29 cellular contexts compared by ENCODE assay signal in genomic region chr20:45318386-45318939, GRCh38. TPM values are rescaled to one million over a fixed set of nuclear protein-coding genes. Genes with fewer than 3 reads are reported as not detected.
DNase-seq lines count a peak whose midpoint lies in the region; ATAC-seq lines count a peak whose summit lies in the region.
"Had no signal": no experiment of that assay in that cellular context is flagged by ENCODE, and none has a peak within 500 bp of the region (broad histone marks: within the 10 kb centered on the region; RNA-seq: fewer than 3 reads in every experiment).

No MANE protein-coding gene starts in this region.

- H4K91ac ChIP-seq in trophoblast cell (ENCODE audit: low read depth, low read length) = no peak overlapping the region

- H3K4me3 ChIP-seq in trophoblast cell (ENCODE audit: low read depth, low read length) = no peak overlapping the region
- H3K4me3 ChIP-seq: gastroesophageal sphincter, GM12878, left lung, smooth muscle cell had no signal

- no peak overlapping the region for H2BK5ac ChIP-seq in trophoblast cell (ENCODE audit: low read depth, low read length, poor library complexity)

- no peaks in the 10 kb centered on the region for H3K79me1 ChIP-seq in trophoblast cell (ENCODE audit: low read length)

- no peak overlapping the region for H3K18ac ChIP-seq in trophoblast cell (ENCODE audit: low read length)

- no peaks in the 10 kb centered on the region for H3K36me3 ChIP-seq in KOPT-K1 (ENCODE audit: insufficient read depth, low read length)
- no peaks in the 10 kb centered on the region for H3K36me3 ChIP-seq in trophoblast cell (ENCODE audit: control insufficient read depth in 1 of 2, insufficient read depth in 2 of 2, low read length in 2 of 2)
- H3K36me3 ChIP-seq: gastroesophageal sphincter, left lung had no signal

- H3K36me3 Mint-ChIP-seq in activated T-cell treated with anti-CD3 and anti-CD28 coated beads, Interleukin-2, amount 50 U/mL, for 72 hours (ENCODE audit: insufficient read depth in 2 of 2) = no peaks in the 10 kb centered on the region
- H3K36me3 Mint-ChIP-seq in activated T-helper 1 cell treated with anti-CD3 and anti-CD28 coated beads, Interleukin-12 subunit alpha, Interleukin-12 subunit beta, Interleukin-2, Interleukin-4 antibody, amounts not matched to agents 30 ng/mL and 10 ng/mL and 1 ng/mL, durations not matched to agents 14 hours and 24 hours and 36 hours (ENCODE audit: low read depth) = peaks cover 3% of the 10 kb centered on the region
- H3K36me3 Mint-ChIP-seq: CD14-positive monocyte, naive B cell had no signal

- H2AFZ ChIP-seq in trophoblast cell (ENCODE audit: insufficient read depth, low read length, poor library complexity) = no peak overlapping the region

- no peak overlapping the region for H4K8ac ChIP-seq in trophoblast cell (ENCODE audit: low read depth, low read length)

- peak overlapping the region; percentile 26 for H3K27ac ChIP-seq in KOPT-K1 (ENCODE audit: low read depth, low read length, poor library complexity, severe bottlenecking)
- no peak overlapping the region for H3K27ac ChIP-seq in trophoblast cell (ENCODE audit: low read depth, low read length)
- H3K27ac ChIP-seq: gastroesophageal sphincter, left lung had no signal

- H3K9me3 ChIP-seq in KOPT-K1 (ENCODE audit: insufficient read depth, low read length, poor library complexity, severe bottlenecking) = no peaks in the 10 kb centered on the region
- H3K9me3 ChIP-seq in trophoblast cell (ENCODE audit: insufficient read depth, low read depth, low read length) = no peaks in the 10 kb centered on the region
- H3K9me3 ChIP-seq: gastroesophageal sphincter, left lung had no signal

- H3K9me3 Mint-ChIP-seq in activated T-cell treated with anti-CD3 and anti-CD28 coated beads, Interleukin-2, amount 50 U/mL, for 72 hours = no peaks in the 10 kb centered on the region
- no peaks in the 10 kb centered on the region for H3K9me3 Mint-ChIP-seq in activated T-helper 1 cell treated with anti-CD3 and anti-CD28 coated beads, Interleukin-12 subunit alpha, Interleukin-12 subunit beta, Interleukin-2, Interleukin-4 antibody, amounts not matched to agents 30 ng/mL and 10 ng/mL and 1 ng/mL, durations not matched to agents 14 hours and 24 hours and 36 hours
- H3K9me3 Mint-ChIP-seq: dendritic cell treated with granulocyte-macrophage colony-stimulating factor and Interleukin-4, amounts not matched to agents 40 ng/mL and 50 ng/mL, for 4 days had no signal

- no peaks in the 10 kb centered on the region for H3K79me2 ChIP-seq in trophoblast cell (ENCODE audit: control insufficient read depth, insufficient read depth, low read length, poor library complexity)

- H3K9ac ChIP-seq in trophoblast cell (ENCODE audit: low read length) = peak overlapping the region; percentile 20

- peaks cover 42% of the 10 kb centered on the region for H3K4me1 Mint-ChIP-seq in activated T-cell treated with anti-CD3 and anti-CD28 coated beads, Interleukin-2, amount 50 U/mL, for 72 hours (ENCODE audit: low read depth)
- H3K4me1 Mint-ChIP-seq in activated T-helper 1 cell treated with anti-CD3 and anti-CD28 coated beads, Interleukin-12 subunit alpha, Interleukin-12 subunit beta, Interleukin-2, Interleukin-4 antibody, amounts not matched to agents 30 ng/mL and 10 ng/mL and 1 ng/mL, durations not matched to agents 14 hours and 24 hours and 36 hours (ENCODE audit: low read depth) = peaks cover 61% of the 10 kb centered on the region

- no peak overlapping the region for H2BK12ac ChIP-seq in trophoblast cell (ENCODE audit: low read length)

- H3K27ac Mint-ChIP-seq in activated T-cell treated with anti-CD3 and anti-CD28 coated beads, Interleukin-2, amount 50 U/mL, for 72 hours = peak overlapping the region; percentile 88
- peak overlapping the region; percentile 93 for H3K27ac Mint-ChIP-seq in activated T-helper 1 cell treated with anti-CD3 and anti-CD28 coated beads, Interleukin-12 subunit alpha, Interleukin-12 subunit beta, Interleukin-2, Interleukin-4 antibody, amounts not matched to agents 30 ng/mL and 10 ng/mL and 1 ng/mL, durations not matched to agents 14 hours and 24 hours and 36 hours
- H3K27ac Mint-ChIP-seq: dendritic cell treated with granulocyte-macrophage colony-stimulating factor and Interleukin-4, amounts not matched to agents 40 ng/mL and 50 ng/mL, for 4 days had no signal

- H3K4me3 Mint-ChIP-seq in activated T-cell treated with anti-CD3 and anti-CD28 coated beads, Interleukin-2, amount 50 U/mL, for 72 hours = peak overlapping the region; percentile 82 to 84
- H3K4me3 Mint-ChIP-seq in activated T-helper 1 cell treated with anti-CD3 and anti-CD28 coated beads, Interleukin-12 subunit alpha, Interleukin-12 subunit beta, Interleukin-2, Interleukin-4 antibody, amounts not matched to agents 30 ng/mL and 10 ng/mL and 1 ng/mL, durations not matched to agents 14 hours and 24 hours and 36 hours = peak overlapping the region; percentile 57
- H3K4me3 Mint-ChIP-seq: dendritic cell treated with granulocyte-macrophage colony-stimulating factor and Interleukin-4, amounts not matched to agents 40 ng/mL and 50 ng/mL, for 4 days had no signal

- peak; percentile 28 to 34 for DNase-seq in activated T-cell treated with anti-CD3 and anti-CD28 coated beads, Interleukin-2, amount 50 U/mL, for 72 hours
- DNase-seq in activated T-cell treated with anti-CD3 and anti-CD28 coated beads for 4 hours = no peak
- DNase-seq in activated T-helper 1 cell treated with anti-CD3 and anti-CD28 coated beads, Interleukin-12 subunit alpha, Interleukin-12 subunit beta, Interleukin-2, Interleukin-4 antibody, amounts not matched to agents 30 ng/mL and 10 ng/mL and 1 ng/mL, durations not matched to agents 14 hours and 24 hours and 36 hours (ENCODE audit: low spot score) = no peak
- DNase-seq in trophoblast cell = no peak
- no peak for DNase-seq in amygdala (lab: John Stamatoyannopoulos, UW)
- no peak for DNase-seq in NCI-H2227 treated with DMSO at 0.1 percent for 48 hours (lab: John Stamatoyannopoulos, UW)
- DNase-seq: ACHN; activated CD8-positive, alpha-beta memory T cell treated with anti-CD3 and anti-CD28 coated beads, Interleukin-2, amount 50 U/mL, for 4 hours; activated gamma-delta T cell treated with Interleukin-2 at 50 U/mL for 16 hours; Calu3; central memory CD4-positive, alpha-beta T cell; left lung; naive B cell; NCI-H1092 treated with DMSO at 0.1 percent for 48 hours; NCI-H1930; NCI-H69; stimulated activated naive CD4-positive, alpha-beta T cell had no signal

- peaks cover 38% of the 10 kb centered on the region for H3K27me3 Mint-ChIP-seq in activated T-cell treated with anti-CD3 and anti-CD28 coated beads, Interleukin-2, amount 50 U/mL, for 72 hours (ENCODE audit: low read depth)
- H3K27me3 Mint-ChIP-seq in activated T-helper 1 cell treated with anti-CD3 and anti-CD28 coated beads, Interleukin-12 subunit alpha, Interleukin-12 subunit beta, Interleukin-2, Interleukin-4 antibody, amounts not matched to agents 30 ng/mL and 10 ng/mL and 1 ng/mL, durations not matched to agents 14 hours and 24 hours and 36 hours (ENCODE audit: insufficient read depth) = peaks cover 3% of the 10 kb centered on the region

- H3K4me2 ChIP-seq in trophoblast cell (ENCODE audit: low read length) = no peak overlapping the region
- H3K4me2 ChIP-seq: smooth muscle cell had no signal

- no peak overlapping the region for H3K23ac ChIP-seq in trophoblast cell (ENCODE audit: low read length)

- H3K4ac ChIP-seq in trophoblast cell (ENCODE audit: low read depth, low read length) = no peak overlapping the region

- peak overlapping the region; percentile 14 for H2AK5ac ChIP-seq in trophoblast cell (ENCODE audit: low read length)

- no peak overlapping the region for H4K12ac ChIP-seq in trophoblast cell (ENCODE audit: low read depth, low read length)

- no CpG with 5 or more reads among the region's 7 CpGs for WGBS in trophoblast cell (ENCODE audit: extremely low coverage, insufficient coverage, insufficient read length)

- intact Hi-C loops in activated T-helper 1 cell treated with anti-CD3 and anti-CD28 coated beads, Interleukin-12 subunit alpha, Interleukin-12 subunit beta, Interleukin-2, Interleukin-4 antibody, amounts not matched to agents 30 ng/mL and 10 ng/mL and 1 ng/mL, durations not matched to agents 14 hours and 24 hours and 36 hours (cut with micrococcal nuclease) = loop anchor here (1.0 to 2.0 kb wide), 2 partner anchors 36 to 453 kb away; no protein-coding TSS in a partner anchor

- H2BK120ac ChIP-seq in trophoblast cell (ENCODE audit: insufficient read depth, low read length, poor library complexity) = no peak overlapping the region

- ATAC-seq in activated T-cell treated with anti-CD3 and anti-CD28 coated beads, Interleukin-2, amount 50 U/mL, for 72 hours (replicated peaks in 1 of 2) = peak; percentile 28 to 47
- ATAC-seq in HG03139 (IDR thresholded peaks at IDR 0.05; ENCODE audit: unreplicated experiment) = no peak
- ATAC-seq: GM12878, left lung had no signal

- H3K27me3 ChIP-seq in trophoblast cell (ENCODE audit: insufficient read depth, low read length) = no peaks in the 10 kb centered on the region

- no peak overlapping the region for H3K14ac ChIP-seq in trophoblast cell (ENCODE audit: low read length)

- H3K4me1 ChIP-seq in trophoblast cell (ENCODE audit: control insufficient read depth in 1 of 2, insufficient read depth in 2 of 2, low read length in 2 of 2) = peaks cover 2% of the 10 kb centered on the region in 2 experiments

RNA-seq across cellular contexts. Expression of gene MATN4, which starts 10.4 kb away (rescaled TPM):
- 1 to 10 TPM; 3.5 to 5.1 TPM for total RNA-seq in activated T-cell treated with anti-CD3 and anti-CD28 coated beads, Interleukin-2, amount 50 U/mL, for 72 hours
- 2.0 and 2.1 TPM in 2 replicates for total RNA-seq in activated T-helper 1 cell treated with anti-CD3 and anti-CD28 coated beads, Interleukin-12 subunit alpha, Interleukin-12 subunit beta, Interleukin-2, Interleukin-4 antibody, amounts not matched to agents 30 ng/mL and 10 ng/mL and 1 ng/mL, durations not matched to agents 14 hours and 24 hours and 36 hours
- polyA plus RNA-seq in trophoblast cell (2013) = 0.10 and 0.12 TPM in 2 replicates
- total RNA-seq: Daoy, gastroesophageal sphincter, GM12878, H4, osteocyte, smooth muscle cell had no signal
- polyA plus RNA-seq: CD14-positive monocyte, smooth muscle cell had no signal

RNA-seq across cellular contexts. Expression of gene RBPJL, which starts 11.8 kb away (rescaled TPM):
- not detected for total RNA-seq in activated T-cell treated with anti-CD3 and anti-CD28 coated beads, Interleukin-2, amount 50 U/mL, for 72 hours
- 0.18 TPM in 1 of 2 replicates, not detected in the other for total RNA-seq in activated T-helper 1 cell treated with anti-CD3 and anti-CD28 coated beads, Interleukin-12 subunit alpha, Interleukin-12 subunit beta, Interleukin-2, Interleukin-4 antibody, amounts not matched to agents 30 ng/mL and 10 ng/mL and 1 ng/mL, durations not matched to agents 14 hours and 24 hours and 36 hours
- polyA plus RNA-seq in trophoblast cell (2013) = not detected in 2 replicates
- total RNA-seq: astrocyte, Calu3, Daoy, gastroesophageal sphincter, H4, left lung, LHCN-M2, osteocyte, smooth muscle cell had no signal
- polyA plus RNA-seq: CD14-positive monocyte, GM12878, smooth muscle cell had no signal

RNA-seq across cellular contexts. Expression of gene SDC4, which starts 29.8 kb away (rescaled TPM):
- total RNA-seq in activated T-cell treated with anti-CD3 and anti-CD28 coated beads, Interleukin-2, amount 50 U/mL, for 72 hours = 10 to 100 TPM; 37.7 to 51.1 TPM
- total RNA-seq in activated T-helper 1 cell treated with anti-CD3 and anti-CD28 coated beads, Interleukin-12 subunit alpha, Interleukin-12 subunit beta, Interleukin-2, Interleukin-4 antibody, amounts not matched to agents 30 ng/mL and 10 ng/mL and 1 ng/mL, durations not matched to agents 14 hours and 24 hours and 36 hours = 220 and 222 TPM in 2 replicates
- 89.9 and 90.3 TPM in 2 replicates for polyA plus RNA-seq in trophoblast cell (2013)

RNA-seq across cellular contexts. Expression of gene SYS1, which starts 44.5 kb away (rescaled TPM):
- 10 to 100 TPM; 35.4 to 38.8 TPM for total RNA-seq in activated T-cell treated with anti-CD3 and anti-CD28 coated beads, Interleukin-2, amount 50 U/mL, for 72 hours
- 25.6 and 26.4 TPM in 2 replicates for total RNA-seq in activated T-helper 1 cell treated with anti-CD3 and anti-CD28 coated beads, Interleukin-12 subunit alpha, Interleukin-12 subunit beta, Interleukin-2, Interleukin-4 antibody, amounts not matched to agents 30 ng/mL and 10 ng/mL and 1 ng/mL, durations not matched to agents 14 hours and 24 hours and 36 hours
- polyA plus RNA-seq in trophoblast cell (2013) = 14.7 and 15.0 TPM in 2 replicates

RNA-seq across cellular contexts. Expression of gene TP53TG5, which starts 59.7 kb away (rescaled TPM):
- under 1 TPM; 0.67 to 0.83 TPM for total RNA-seq in activated T-cell treated with anti-CD3 and anti-CD28 coated beads, Interleukin-2, amount 50 U/mL, for 72 hours
- 0.07 and 0.08 TPM in 2 replicates for total RNA-seq in activated T-helper 1 cell treated with anti-CD3 and anti-CD28 coated beads, Interleukin-12 subunit alpha, Interleukin-12 subunit beta, Interleukin-2, Interleukin-4 antibody, amounts not matched to agents 30 ng/mL and 10 ng/mL and 1 ng/mL, durations not matched to agents 14 hours and 24 hours and 36 hours
- not detected in 2 replicates for polyA plus RNA-seq in trophoblast cell (2013)
- total RNA-seq: astrocyte, Daoy, gastroesophageal sphincter, GM12878, H4, LHCN-M2, osteocyte, smooth muscle cell had no signal

Comparison
In these comparisons a context has a peak if more than half of its experiments do, and no peak if none do; other contexts are left out.
1. DNase-seq: peak in activated T-cell treated with anti-CD3 and anti-CD28 coated beads, Interleukin-2, amount 50 U/mL, for 72 hours (2 of 2); none in activated T-cell treated with anti-CD3 and anti-CD28 coated beads for 4 hours (single experiment), activated T-helper 1 cell treated with anti-CD3 and anti-CD28 coated beads, Interleukin-12 subunit alpha, Interleukin-12 subunit beta, Interleukin-2, Interleukin-4 antibody, amounts not matched to agents 30 ng/mL and 10 ng/mL and 1 ng/mL, durations not matched to agents 14 hours and 24 hours and 36 hours (single experiment), trophoblast cell (0 of 2), amygdala (0 of 56) and NCI-H2227 treated with DMSO at 0.1 percent for 48 hours (single experiment).